1 cellular context compared by ENCODE assay signal in the genomic region with DNA sequence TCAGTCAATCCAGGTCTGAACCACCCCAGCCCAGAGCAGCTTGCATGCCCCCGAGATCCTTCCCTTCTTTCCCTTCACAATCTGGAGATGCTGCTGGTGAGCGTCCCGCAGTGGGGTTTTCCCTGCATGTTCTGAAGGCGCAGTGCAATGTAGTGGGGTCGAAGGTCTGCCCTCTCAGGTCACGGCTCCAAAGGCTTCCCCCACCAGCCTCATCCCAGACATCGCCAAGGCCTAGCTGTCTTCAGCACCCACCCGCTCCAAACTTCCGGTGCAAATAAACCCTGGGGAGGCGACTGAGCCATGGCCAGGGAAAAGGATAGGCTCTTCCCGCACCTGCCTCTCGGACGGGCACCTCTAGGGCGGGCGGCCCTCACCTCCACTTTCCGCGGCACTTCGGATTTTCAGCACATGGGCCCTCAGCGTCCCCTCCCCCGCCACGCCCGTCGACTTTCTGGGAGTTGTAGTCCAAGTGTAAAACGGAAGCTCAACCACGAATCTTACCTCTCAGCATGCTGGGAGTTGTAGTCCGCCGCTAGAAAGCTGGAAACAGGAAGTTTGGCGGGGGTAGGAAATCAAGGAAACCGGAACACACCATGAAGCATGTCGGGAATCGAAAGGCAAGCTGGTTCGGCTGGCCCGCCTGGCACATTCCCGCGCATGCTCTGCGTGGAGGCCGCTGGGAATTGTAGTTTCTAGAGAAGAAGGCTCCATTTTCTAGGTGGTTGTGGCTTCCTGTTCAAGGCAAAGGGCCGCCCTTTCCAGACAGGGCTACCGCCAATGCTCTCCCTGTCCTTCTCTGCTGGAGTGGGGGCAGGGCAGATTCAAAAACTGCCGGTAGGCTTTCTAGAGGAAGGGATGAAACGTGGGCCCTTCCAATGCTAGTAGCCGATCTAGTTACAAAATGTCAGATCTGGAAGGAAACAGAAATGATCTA.
TF ChIP-seq lines count a peak whose summit lies in the region.

A gene (minus strand): TSS at position 410 of the 934 bp plus-strand sequence. CDS start 2,384 bp downstream, outside the sequence.

TF ChIP-seq in HepG2, 621 proteins besides CTCF, POLR2A, EP300 and RAD21 (continued from another document and continues in another):
- TF ChIP-seq, protein P1, sequence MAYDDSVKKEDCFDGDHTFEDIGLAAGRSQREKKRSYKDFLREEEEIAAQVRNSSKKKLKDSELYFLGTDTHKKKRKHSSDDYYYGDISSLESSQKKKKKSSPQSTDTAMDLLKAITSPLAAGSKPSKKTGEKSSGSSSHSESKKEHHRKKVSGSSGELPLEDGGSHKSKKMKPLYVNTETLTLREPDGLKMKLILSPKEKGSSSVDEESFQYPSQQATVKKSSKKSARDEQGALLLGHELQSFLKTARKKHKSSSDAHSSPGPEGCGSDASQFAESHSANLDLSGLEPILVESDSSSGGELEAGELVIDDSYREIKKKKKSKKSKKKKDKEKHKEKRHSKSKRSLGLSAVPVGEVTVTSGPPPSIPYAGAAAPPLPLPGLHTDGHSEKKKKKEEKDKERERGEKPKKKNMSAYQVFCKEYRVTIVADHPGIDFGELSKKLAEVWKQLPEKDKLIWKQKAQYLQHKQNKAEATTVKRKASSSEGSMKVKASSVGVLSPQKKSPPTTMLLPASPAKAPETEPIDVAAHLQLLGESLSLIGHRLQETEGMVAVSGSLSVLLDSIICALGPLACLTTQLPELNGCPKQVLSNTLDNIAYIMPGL (CRISPR knock-in tag; IDR thresholded peaks at IDR 0.05; ENCODE audit: borderline replicate concordance in 1 of 2, low read depth in 1 of 2), result peak; percentile 73 to 93
- TF ChIP-seq, protein P2, sequence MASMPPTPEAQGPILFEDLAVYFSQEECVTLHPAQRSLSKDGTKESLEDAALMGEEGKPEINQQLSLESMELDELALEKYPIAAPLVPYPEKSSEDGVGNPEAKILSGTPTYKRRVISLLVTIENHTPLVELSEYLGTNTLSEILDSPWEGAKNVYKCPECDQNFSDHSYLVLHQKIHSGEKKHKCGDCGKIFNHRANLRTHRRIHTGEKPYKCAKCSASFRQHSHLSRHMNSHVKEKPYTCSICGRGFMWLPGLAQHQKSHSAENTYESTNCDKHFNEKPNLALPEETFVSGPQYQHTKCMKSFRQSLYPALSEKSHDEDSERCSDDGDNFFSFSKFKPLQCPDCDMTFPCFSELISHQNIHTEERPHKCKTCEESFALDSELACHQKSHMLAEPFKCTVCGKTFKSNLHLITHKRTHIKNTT (CRISPR knock-in tag; IDR thresholded peaks at IDR 0.05), result no peak
- TF ChIP-seq, protein P3, sequence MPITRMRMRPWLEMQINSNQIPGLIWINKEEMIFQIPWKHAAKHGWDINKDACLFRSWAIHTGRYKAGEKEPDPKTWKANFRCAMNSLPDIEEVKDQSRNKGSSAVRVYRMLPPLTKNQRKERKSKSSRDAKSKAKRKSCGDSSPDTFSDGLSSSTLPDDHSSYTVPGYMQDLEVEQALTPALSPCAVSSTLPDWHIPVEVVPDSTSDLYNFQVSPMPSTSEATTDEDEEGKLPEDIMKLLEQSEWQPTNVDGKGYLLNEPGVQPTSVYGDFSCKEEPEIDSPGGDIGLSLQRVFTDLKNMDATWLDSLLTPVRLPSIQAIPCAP (CRISPR knock-in tag; IDR thresholded peaks at IDR 0.05; ENCODE audit: low read depth), result no peak; the same call in 1 of the 2 replicates
- TF ChIP-seq ZNF773 (CRISPR knock-in tag; IDR thresholded peaks at IDR 0.05; ENCODE audit: borderline replicate concordance), result no peak
- TF ChIP-seq NFE2L1 (CRISPR knock-in tag; IDR thresholded peaks at IDR 0.05; ENCODE audit: borderline replicate concordance), result no peak
- TF ChIP-seq, protein P4, sequence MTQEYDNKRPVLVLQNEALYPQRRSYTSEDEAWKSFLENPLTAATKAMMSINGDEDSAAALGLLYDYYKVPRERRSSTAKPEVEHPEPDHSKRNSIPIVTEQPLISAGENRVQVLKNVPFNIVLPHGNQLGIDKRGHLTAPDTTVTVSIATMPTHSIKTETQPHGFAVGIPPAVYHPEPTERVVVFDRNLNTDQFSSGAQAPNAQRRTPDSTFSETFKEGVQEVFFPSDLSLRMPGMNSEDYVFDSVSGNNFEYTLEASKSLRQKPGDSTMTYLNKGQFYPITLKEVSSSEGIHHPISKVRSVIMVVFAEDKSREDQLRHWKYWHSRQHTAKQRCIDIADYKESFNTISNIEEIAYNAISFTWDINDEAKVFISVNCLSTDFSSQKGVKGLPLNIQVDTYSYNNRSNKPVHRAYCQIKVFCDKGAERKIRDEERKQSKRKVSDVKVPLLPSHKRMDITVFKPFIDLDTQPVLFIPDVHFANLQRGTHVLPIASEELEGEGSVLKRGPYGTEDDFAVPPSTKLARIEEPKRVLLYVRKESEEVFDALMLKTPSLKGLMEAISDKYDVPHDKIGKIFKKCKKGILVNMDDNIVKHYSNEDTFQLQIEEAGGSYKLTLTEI (CRISPR knock-in tag; conservative IDR thresholded peaks at IDR 0.05), result no peak
- TF ChIP-seq TBX3 (IDR thresholded peaks at IDR 0.05; ENCODE audit: borderline replicate concordance), result no peak
- TF ChIP-seq, protein P5, sequence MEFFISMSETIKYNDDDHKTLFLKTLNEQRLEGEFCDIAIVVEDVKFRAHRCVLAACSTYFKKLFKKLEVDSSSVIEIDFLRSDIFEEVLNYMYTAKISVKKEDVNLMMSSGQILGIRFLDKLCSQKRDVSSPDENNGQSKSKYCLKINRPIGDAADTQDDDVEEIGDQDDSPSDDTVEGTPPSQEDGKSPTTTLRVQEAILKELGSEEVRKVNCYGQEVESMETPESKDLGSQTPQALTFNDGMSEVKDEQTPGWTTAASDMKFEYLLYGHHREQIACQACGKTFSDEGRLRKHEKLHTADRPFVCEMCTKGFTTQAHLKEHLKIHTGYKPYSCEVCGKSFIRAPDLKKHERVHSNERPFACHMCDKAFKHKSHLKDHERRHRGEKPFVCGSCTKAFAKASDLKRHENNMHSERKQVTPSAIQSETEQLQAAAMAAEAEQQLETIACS (CRISPR knock-in tag; IDR thresholded peaks at IDR 0.05), result no peak; the same call in 1 of the 2 replicates
- TF ChIP-seq SRSF4 (IDR thresholded peaks at IDR 0.05; ENCODE audit: low read depth, low read length, poor library complexity, severe bottlenecking), result no peak
- TF ChIP-seq ZNF263 (CRISPR knock-in tag; IDR thresholded peaks at IDR 0.05), result no peak
- TF ChIP-seq JUND (CRISPR knock-in tag; IDR thresholded peaks at IDR 0.05), result no peak; the same call in 1 of the 2 replicates
- no peak for TF ChIP-seq SP1 (IDR thresholded peaks at IDR 0.05)
- no peak; the same call in 1 of the 2 replicates for TF ChIP-seq SP1 (CRISPR knock-in tag; IDR thresholded peaks at IDR 0.05)
- peak; percentile 93 for TF ChIP-seq SPEN (CRISPR knock-in tag; IDR thresholded peaks at IDR 0.05; ENCODE audit: low read depth)
- TF ChIP-seq MTF1 (CRISPR knock-in tag; IDR thresholded peaks at IDR 0.05), result no peak; the same call in 1 of the 2 replicates
- TF ChIP-seq, protein P6, sequence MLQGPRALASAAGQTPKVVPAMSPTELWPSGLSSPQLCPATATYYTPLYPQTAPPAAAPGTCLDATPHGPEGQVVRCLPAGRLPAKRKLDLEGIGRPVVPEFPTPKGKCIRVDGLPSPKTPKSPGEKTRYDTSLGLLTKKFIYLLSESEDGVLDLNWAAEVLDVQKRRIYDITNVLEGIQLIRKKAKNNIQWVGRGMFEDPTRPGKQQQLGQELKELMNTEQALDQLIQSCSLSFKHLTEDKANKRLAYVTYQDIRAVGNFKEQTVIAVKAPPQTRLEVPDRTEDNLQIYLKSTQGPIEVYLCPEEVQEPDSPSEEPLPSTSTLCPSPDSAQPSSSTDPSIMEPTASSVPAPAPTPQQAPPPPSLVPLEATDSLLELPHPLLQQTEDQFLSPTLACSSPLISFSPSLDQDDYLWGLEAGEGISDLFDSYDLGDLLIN (CRISPR knock-in tag; IDR thresholded peaks at IDR 0.05; ENCODE audit: borderline replicate concordance), result peak; percentile 33; the same call in 1 of the 2 replicates
- TF ChIP-seq ZNF180 (CRISPR knock-in tag; IDR thresholded peaks at IDR 0.05; ENCODE audit: borderline replicate concordance, low read depth), result no peak; the same call in 1 of the 2 replicates
- TF ChIP-seq FOXP1 (IDR thresholded peaks at IDR 0.05), result no peak
- TF ChIP-seq FOXP1 (CRISPR knock-in tag; IDR thresholded peaks at IDR 0.05), result no peak
- TF ChIP-seq ISX (CRISPR knock-in tag; conservative IDR thresholded peaks at IDR 0.05), result no peak
- TF ChIP-seq, protein P7, sequence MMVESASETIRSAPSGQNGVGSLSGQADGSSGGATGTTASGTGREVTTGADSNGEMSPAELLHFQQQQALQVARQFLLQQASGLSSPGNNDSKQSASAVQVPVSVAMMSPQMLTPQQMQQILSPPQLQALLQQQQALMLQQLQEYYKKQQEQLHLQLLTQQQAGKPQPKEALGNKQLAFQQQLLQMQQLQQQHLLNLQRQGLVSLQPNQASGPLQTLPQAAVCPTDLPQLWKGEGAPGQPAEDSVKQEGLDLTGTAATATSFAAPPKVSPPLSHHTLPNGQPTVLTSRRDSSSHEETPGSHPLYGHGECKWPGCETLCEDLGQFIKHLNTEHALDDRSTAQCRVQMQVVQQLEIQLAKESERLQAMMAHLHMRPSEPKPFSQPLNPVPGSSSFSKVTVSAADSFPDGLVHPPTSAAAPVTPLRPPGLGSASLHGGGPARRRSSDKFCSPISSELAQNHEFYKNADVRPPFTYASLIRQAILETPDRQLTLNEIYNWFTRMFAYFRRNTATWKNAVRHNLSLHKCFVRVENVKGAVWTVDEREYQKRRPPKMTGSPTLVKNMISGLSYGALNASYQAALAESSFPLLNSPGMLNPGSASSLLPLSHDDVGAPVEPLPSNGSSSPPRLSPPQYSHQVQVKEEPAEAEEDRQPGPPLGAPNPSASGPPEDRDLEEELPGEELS (CRISPR knock-in tag; IDR thresholded peaks at IDR 0.05), result peak; percentile 79
- TF ChIP-seq MYC (CRISPR knock-in tag; IDR thresholded peaks at IDR 0.05; ENCODE audit: borderline replicate concordance), result peak; percentile 99
- no peak; the same call in 1 of the 2 replicates for TF ChIP-seq ZMYM3 (CRISPR knock-in tag; IDR thresholded peaks at IDR 0.05)
- peak; percentile 92 for TF ChIP-seq GATAD1 (CRISPR knock-in tag; IDR thresholded peaks at IDR 0.05)
- TF ChIP-seq ZNF530 (CRISPR knock-in tag; IDR thresholded peaks at IDR 0.05; ENCODE audit: low read depth), result no peak
- TF ChIP-seq ZNF282 (IDR thresholded peaks at IDR 0.05; ENCODE audit: partially characterized antibody), result no peak
- TF ChIP-seq HMGA1 (CRISPR knock-in tag; conservative IDR thresholded peaks at IDR 0.05), result no peak
- TF ChIP-seq SALL1 (CRISPR knock-in tag; IDR thresholded peaks at IDR 0.05), result peak; percentile 79
- TF ChIP-seq, protein P8, sequence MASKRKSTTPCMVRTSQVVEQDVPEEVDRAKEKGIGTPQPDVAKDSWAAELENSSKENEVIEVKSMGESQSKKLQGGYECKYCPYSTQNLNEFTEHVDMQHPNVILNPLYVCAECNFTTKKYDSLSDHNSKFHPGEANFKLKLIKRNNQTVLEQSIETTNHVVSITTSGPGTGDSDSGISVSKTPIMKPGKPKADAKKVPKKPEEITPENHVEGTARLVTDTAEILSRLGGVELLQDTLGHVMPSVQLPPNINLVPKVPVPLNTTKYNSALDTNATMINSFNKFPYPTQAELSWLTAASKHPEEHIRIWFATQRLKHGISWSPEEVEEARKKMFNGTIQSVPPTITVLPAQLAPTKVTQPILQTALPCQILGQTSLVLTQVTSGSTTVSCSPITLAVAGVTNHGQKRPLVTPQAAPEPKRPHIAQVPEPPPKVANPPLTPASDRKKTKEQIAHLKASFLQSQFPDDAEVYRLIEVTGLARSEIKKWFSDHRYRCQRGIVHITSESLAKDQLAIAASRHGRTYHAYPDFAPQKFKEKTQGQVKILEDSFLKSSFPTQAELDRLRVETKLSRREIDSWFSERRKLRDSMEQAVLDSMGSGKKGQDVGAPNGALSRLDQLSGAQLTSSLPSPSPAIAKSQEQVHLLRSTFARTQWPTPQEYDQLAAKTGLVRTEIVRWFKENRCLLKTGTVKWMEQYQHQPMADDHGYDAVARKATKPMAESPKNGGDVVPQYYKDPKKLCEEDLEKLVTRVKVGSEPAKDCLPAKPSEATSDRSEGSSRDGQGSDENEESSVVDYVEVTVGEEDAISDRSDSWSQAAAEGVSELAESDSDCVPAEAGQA (IDR thresholded peaks at IDR 0.05; ENCODE audit: low read depth), result peak; percentile 71; the same call in 1 of the 2 replicates
- TF ChIP-seq, protein P8 (CRISPR knock-in tag; IDR thresholded peaks at IDR 0.05; ENCODE audit: borderline replicate concordance), result peak; percentile 49; the same call in 1 of the 2 replicates
- TF ChIP-seq, protein P9, sequence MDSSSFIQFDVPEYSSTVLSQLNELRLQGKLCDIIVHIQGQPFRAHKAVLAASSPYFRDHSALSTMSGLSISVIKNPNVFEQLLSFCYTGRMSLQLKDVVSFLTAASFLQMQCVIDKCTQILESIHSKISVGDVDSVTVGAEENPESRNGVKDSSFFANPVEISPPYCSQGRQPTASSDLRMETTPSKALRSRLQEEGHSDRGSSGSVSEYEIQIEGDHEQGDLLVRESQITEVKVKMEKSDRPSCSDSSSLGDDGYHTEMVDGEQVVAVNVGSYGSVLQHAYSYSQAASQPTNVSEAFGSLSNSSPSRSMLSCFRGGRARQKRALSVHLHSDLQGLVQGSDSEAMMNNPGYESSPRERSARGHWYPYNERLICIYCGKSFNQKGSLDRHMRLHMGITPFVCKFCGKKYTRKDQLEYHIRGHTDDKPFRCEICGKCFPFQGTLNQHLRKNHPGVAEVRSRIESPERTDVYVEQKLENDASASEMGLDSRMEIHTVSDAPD (CRISPR knock-in tag; IDR thresholded peaks at IDR 0.05), result peak; percentile 66; the same call in 1 of the 2 replicates
- TF ChIP-seq ZNF549 (CRISPR knock-in tag; IDR thresholded peaks at IDR 0.05), result no peak
- TF ChIP-seq, protein P10, sequence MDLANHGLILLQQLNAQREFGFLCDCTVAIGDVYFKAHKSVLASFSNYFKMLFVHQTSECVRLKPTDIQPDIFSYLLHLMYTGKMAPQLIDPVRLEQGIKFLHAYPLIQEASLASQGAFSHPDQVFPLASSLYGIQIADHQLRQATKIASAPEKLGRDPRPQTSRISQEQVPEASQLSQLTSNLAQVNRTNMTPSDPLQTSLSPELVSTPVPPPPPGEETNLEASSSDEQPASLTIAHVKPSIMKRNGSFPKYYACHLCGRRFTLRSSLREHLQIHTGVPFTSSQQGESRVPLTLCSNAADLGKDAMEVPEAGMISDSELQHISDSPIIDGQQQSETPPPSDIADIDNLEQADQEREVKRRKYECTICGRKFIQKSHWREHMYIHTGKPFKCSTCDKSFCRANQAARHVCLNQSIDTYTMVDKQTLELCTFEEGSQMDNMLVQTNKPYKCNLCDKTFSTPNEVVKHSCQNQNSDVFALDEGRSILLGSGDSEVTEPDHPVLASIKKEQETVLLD (CRISPR knock-in tag; IDR thresholded peaks at IDR 0.05; ENCODE audit: low read depth), result peak; percentile 72
